ENCODE assay signal across 8 cellular contexts in the genomic region with DNA sequence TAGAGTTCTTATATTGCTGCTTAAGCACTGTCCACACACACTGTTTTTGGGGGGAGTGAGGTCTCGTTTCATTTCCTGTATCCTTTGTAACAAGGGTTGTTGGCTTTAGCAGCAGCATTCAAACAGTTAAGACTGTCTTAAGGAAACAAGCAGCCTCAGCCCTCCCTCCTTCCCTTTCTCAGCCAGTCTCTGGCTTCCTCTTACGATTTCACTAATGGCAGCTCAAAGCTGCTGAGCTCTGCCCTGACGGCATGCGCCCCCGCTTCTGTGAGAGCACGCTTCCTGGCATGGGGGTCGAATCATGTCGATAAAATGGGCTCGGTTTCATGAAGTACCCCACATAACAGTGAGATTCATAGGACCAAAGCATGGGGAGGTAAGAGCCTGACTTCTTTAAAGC.
A peak's percentile ranks its signal among the peaks of the same experiment; 100 is the strongest.
DNase-seq lines count a peak whose midpoint lies in the region; TF ChIP-seq lines count a peak whose summit lies in the region.

No MANE protein-coding gene starts in this region.

- H3K27me3 Mint-ChIP-seq in HFFc6 (ENCODE audit: insufficient read depth), result no peaks in the 10 kb centered on the region; the same call in 1 of the 2 replicates

- H3K4me1 ChIP-seq in adipocyte (ENCODE audit: control insufficient read depth, insufficient read depth, low read length) (peaks cover 23% of the 10 kb centered on the region), skeletal muscle tissue (ENCODE audit: control insufficient read depth in 3 of 3, insufficient read depth in 3 of 3, low read length in 3 of 3) (peaks cover 5 to 18% (median 17%) of the 10 kb centered on the region in 3 donors)

- H3K27ac ChIP-seq in skeletal muscle tissue (ENCODE audit: low read depth, low read length), result peak overlapping the region; percentile 32

- H3K27me3 ChIP-seq in adipocyte (replicated peaks; ENCODE audit: control insufficient read depth, insufficient read depth, low read length) (no peaks in the 10 kb centered on the region), skeletal muscle tissue (ENCODE audit: control insufficient read depth in 3 of 3, insufficient read depth in 3 of 3, low read length in 3 of 3) (no peaks in the 10 kb centered on the region)

- H3K36me3 ChIP-seq in adipocyte (ENCODE audit: control insufficient read depth, insufficient read depth, low read length, severe bottlenecking), result peaks cover 60% of the 10 kb centered on the region
- peaks cover 19 to 71% (median 68%) of the 10 kb centered on the region in 3 donors for H3K36me3 ChIP-seq in skeletal muscle tissue (ENCODE audit: control insufficient read depth in 3 of 3, insufficient read depth in 3 of 3, low read length in 3 of 3)

- H3K4me3 Mint-ChIP-seq in HFFc6, result no peak overlapping the region

- H3K36me3 Mint-ChIP-seq in HFFc6 (ENCODE audit: low read depth), result peaks cover 32% of the 10 kb centered on the region; the same call in 1 of the 2 replicates

- no peak for TF ChIP-seq CTCF in HFFc6 (IDR thresholded peaks at IDR 0.05)

- H3K27ac Mint-ChIP-seq in HFFc6, result peak overlapping the region; percentile 17; the same call in 1 of the 2 replicates

- no peaks in the 10 kb centered on the region for H3K9me3 Mint-ChIP-seq in HFFc6

- in situ Hi-C loops in SK-MEL-5 (cut with HindIII; ENCODE audit: low pct_unique_long_range_greater_than_20kb, low sequenced_read_pairs), result no loop called here

- peak overlapping the region; percentile 89 for H3K9ac ChIP-seq in adipocyte (ENCODE audit: low read length)
- H3K9ac ChIP-seq in skeletal muscle tissue (ENCODE audit: low read depth in 1 of 3, low read length in 3 of 3), result peak overlapping the region; percentile 11 to 69 (median 47)

- peak; percentile 58 for DNase-seq in GM03348 (ENCODE audit: low spot score)
- no peak for DNase-seq in HFFc6
- DNase-seq in SK-MEL-5 (ENCODE audit: low read depth, low spot score), result peak; percentile 21
- peak; percentile 39 for DNase-seq in adipocyte (ENCODE audit: low read depth)
- DNase-seq in iPS DF 4.7 (ENCODE audit: extremely low read depth, low spot score), result peak; percentile 41
- DNase-seq in NCI-H128 (lab: John Stamatoyannopoulos, UW; ENCODE audit: unreplicated experiment), result no peak
- DNase-seq in DMS53 treated with DMSO at 0.1 percent for 48 hours (lab: John Stamatoyannopoulos, UW; ENCODE audit: unreplicated experiment), result no peak

- H3K4me1 Mint-ChIP-seq in HFFc6 (ENCODE audit: low read depth), result no peaks in the 10 kb centered on the region

- H3K9me3 ChIP-seq in adipocyte (ENCODE audit: control insufficient read depth, low read length) (no peaks in the 10 kb centered on the region), skeletal muscle tissue (ENCODE audit: control insufficient read depth in 3 of 3, low read length in 3 of 3) (no peaks in the 10 kb centered on the region)

- H3K4me3 ChIP-seq in adipocyte (ENCODE audit: low read length) (peak overlapping the region; percentile 88), skeletal muscle tissue (ENCODE audit: low read length in 3 of 3) (peak overlapping the region; percentile 23 to 59 (median 38))

Comparison
In these comparisons a context has a peak if more than half of its experiments do, and no peak if none do; other contexts are left out.
1. DNase-seq: peak in GM03348 (single experiment), SK-MEL-5 (single experiment), adipocyte (single experiment) and iPS DF 4.7 (single experiment); none in HFFc6 (single experiment), NCI-H128 (single experiment) and DMS53 treated with DMSO at 0.1 percent for 48 hours (single experiment).